ENCODE assay signal across 13 cellular contexts in the genomic region with DNA sequence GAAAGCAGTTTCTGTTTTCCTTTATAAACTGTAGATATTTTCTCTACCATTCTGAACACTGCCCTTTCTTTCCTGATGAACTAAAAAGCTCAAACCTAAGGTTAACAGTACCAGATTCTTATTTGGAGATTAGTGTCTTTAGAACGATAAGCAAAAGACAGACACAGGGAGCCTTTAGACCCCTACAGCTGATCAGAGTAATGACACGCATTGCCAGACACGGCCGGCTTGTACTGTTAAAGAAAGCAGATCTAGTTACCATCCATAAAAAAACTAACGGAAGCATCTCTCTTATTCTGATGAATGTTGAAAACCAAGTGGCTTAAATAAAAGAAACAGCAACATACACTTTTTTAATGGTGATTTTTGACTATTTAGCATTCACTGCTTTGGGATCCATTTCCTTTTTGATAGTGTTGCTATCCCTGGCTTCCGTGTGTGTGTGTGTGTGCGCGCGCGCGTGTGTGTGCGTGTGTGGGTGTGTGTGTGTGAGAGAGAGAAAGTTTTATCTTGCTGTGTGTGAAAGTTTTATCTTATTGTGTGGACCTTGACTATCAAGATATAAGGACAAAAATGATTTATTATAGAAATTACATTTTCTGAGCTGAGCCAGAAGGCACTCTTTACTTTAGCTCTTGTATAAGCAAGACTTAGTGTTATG.
DNase-seq lines count a peak whose midpoint lies in the region; FAIRE-seq and TF ChIP-seq lines count a peak whose summit lies in the region.
"Had no signal": no experiment of that assay in that cellular context is flagged by ENCODE, and none has a peak within 500 bp of the region (broad histone marks: within the 10 kb centered on the region; RNA-seq: fewer than 3 reads in every experiment).

No MANE protein-coding gene starts in this region.

- no peak overlapping the region for H3K4me3 Mint-ChIP-seq in MCF 10A (ENCODE audit: unreplicated experiment)
- no peak overlapping the region for H3K4me3 Mint-ChIP-seq in Calu3 (ENCODE audit: low read depth, unreplicated experiment)

- no peak overlapping the region for H3K9ac ChIP-seq in kidney (ENCODE audit: low read length in 2 of 2)

- DNase-seq in breast epithelium (ENCODE audit: low spot score in 2 of 2) (no peak), MCF 10A (ENCODE audit: unreplicated experiment) (no peak), WERI-Rb-1 (peak; percentile 29), kidney (no peak), spleen (no peak), Calu3 (no peak), Peyer's patch (no peak)
- no peak for DNase-seq in activated CD4-positive, alpha-beta T cell treated with anti-CD3 and anti-CD28 coated beads, Interleukin-2, amount 50 U/mL, for 1 hour
- DNase-seq: activated naive CD4-positive, alpha-beta T cell; NCI-H510A; trophoblast cell had no signal

- no peak for FAIRE-seq in kidney (lab: Jason Lieb, UNC)
- FAIRE-seq: bronchial epithelial cell had no signal

- H3K27ac ChIP-seq in breast epithelium (no peak overlapping the region), WERI-Rb-1 (no peak overlapping the region), kidney (ENCODE audit: low read depth in 2 of 2, low read length in 2 of 2) (no peak overlapping the region), spleen (peak overlapping the region in 7 of 8 donors; percentile 9 to 75 (median 66)), Peyer's patch (no peak overlapping the region)
- H3K27ac ChIP-seq: prostate gland had no signal

- H3K27me3 Mint-ChIP-seq in MCF 10A (ENCODE audit: insufficient read depth, unreplicated experiment) (no peaks in the 10 kb centered on the region), Calu3 (ENCODE audit: unreplicated experiment) (no peaks in the 10 kb centered on the region)

- BruUV-seq in MCF 10A (replicated peaks; lab: Mats Ljungman, UMichigan) (no TSS peak), Calu3 (replicated peaks; lab: Mats Ljungman, UMichigan) (no TSS peak)

- CTCF ChIA-PET in MCF 10A (lab: Yijun Ruan, JAX) (no interaction called here), Calu3 (lab: Charles Lee) (no interaction called here)

- TF ChIP-seq CTCF in breast epithelium (IDR thresholded peaks at IDR 0.05), result no peak
- TF ChIP-seq CTCF in MCF 10A (IDR thresholded peaks at IDR 0.05; ENCODE audit: unreplicated experiment), result no peak
- TF ChIP-seq CTCF in WERI-Rb-1 (IDR thresholded peaks at IDR 0.05; ENCODE audit: low read depth, low read length), result peak; percentile 34; the same call in 1 of the 2 replicates
- TF ChIP-seq CTCF in kidney (IDR thresholded peaks at IDR 0.05; ENCODE audit: borderline replicate concordance, extremely low read depth, insufficient read depth), result no peak
- no peak for TF ChIP-seq CTCF in spleen (IDR thresholded peaks at IDR 0.05 in 8 of 11, conservative IDR thresholded peaks at IDR 0.05 in 3 of 11)
- no peak for TF ChIP-seq CTCF in Calu3 (IDR thresholded peaks at IDR 0.05; ENCODE audit: unreplicated experiment)
- no peak for TF ChIP-seq CTCF in Peyer's patch (IDR thresholded peaks at IDR 0.05)

- H3K9me3 Mint-ChIP-seq in MCF 10A (ENCODE audit: unreplicated experiment) (no peaks in the 10 kb centered on the region), Calu3 (ENCODE audit: low read depth, unreplicated experiment) (no peaks in the 10 kb centered on the region)

- TF ChIP-seq POLR2A in breast epithelium (IDR thresholded peaks at IDR 0.05), result no peak
- TF ChIP-seq POLR2A in spleen (IDR thresholded peaks at IDR 0.05), result no peak
- TF ChIP-seq POLR2A in Peyer's patch (IDR thresholded peaks at IDR 0.05), result no peak

- H3K4me1 Mint-ChIP-seq in MCF 10A (ENCODE audit: insufficient read depth, unreplicated experiment) (peaks cover 5% of the 10 kb centered on the region), Calu3 (ENCODE audit: low read depth, unreplicated experiment) (no peaks in the 10 kb centered on the region)

- no peaks in the 10 kb centered on the region for H3K27me3 ChIP-seq in breast epithelium
- H3K27me3 ChIP-seq in WERI-Rb-1 (ENCODE audit: insufficient read depth, low read depth, severe bottlenecking), result no peaks in the 10 kb centered on the region
- no peaks in the 10 kb centered on the region for H3K27me3 ChIP-seq in spleen (replicated peaks in 1 of 7)
- no peaks in the 10 kb centered on the region for H3K27me3 ChIP-seq in Peyer's patch

- H3K4me3 ChIP-seq in breast epithelium, result peak overlapping the region in 2 of 3 donors; percentile 21 to 57
- no peak overlapping the region for H3K4me3 ChIP-seq in WERI-Rb-1 (ENCODE audit: low read depth, low read length)
- H3K4me3 ChIP-seq in kidney (ENCODE audit: low read length in 2 of 2), result peak overlapping the region; percentile 44 to 59
- peak overlapping the region in 1 of 8 donors; percentile 46 for H3K4me3 ChIP-seq in spleen
- no peak overlapping the region for H3K4me3 ChIP-seq in Peyer's patch
- H3K4me3 ChIP-seq: prostate gland had no signal

- H3K36me3 ChIP-seq in breast epithelium (no peaks in the 10 kb centered on the region), WERI-Rb-1 (no peaks in the 10 kb centered on the region), kidney (ENCODE audit: control insufficient read depth in 1 of 2, insufficient read depth in 2 of 2, low read length in 2 of 2) (no peaks in the 10 kb centered on the region), spleen (no peaks in the 10 kb centered on the region), Peyer's patch (no peaks in the 10 kb centered on the region)
- H3K36me3 ChIP-seq: prostate gland had no signal

- H3K9me3 ChIP-seq in breast epithelium (peaks cover 0 to 4% of the 10 kb centered on the region in 2 donors), WERI-Rb-1 (ENCODE audit: severe bottlenecking) (no peaks in the 10 kb centered on the region), kidney (ENCODE audit: control insufficient read depth in 1 of 2, low read length in 2 of 2) (no peaks in the 10 kb centered on the region), spleen (no peaks in the 10 kb centered on the region), Peyer's patch (no peaks in the 10 kb centered on the region)
- H3K9me3 ChIP-seq: prostate gland had no signal

- H3K27ac Mint-ChIP-seq in MCF 10A (ENCODE audit: low read depth, unreplicated experiment), result no peak overlapping the region
- no peak overlapping the region for H3K27ac Mint-ChIP-seq in Calu3 (ENCODE audit: unreplicated experiment)

- POLR2A ChIA-PET in MCF 10A (lab: Yijun Ruan, JAX), result no interaction called here

- 70 to 83% (median 74%) methylated on average over 12 of the region's 12 CpGs for WGBS in spleen, 5 donors

- intact Hi-C loops in breast epithelium (cut with DNase I; ENCODE audit: low total_unique reads), result no loop called here
- intact Hi-C loops in MCF 10A (cut with micrococcal nuclease), result loop anchor here (10.0 kb wide), 1 partner anchor 396 kb away; no protein-coding TSS in a partner anchor
- intact Hi-C loops in kidney (cut with DNase I), result no loop called here
- intact Hi-C loops in spleen (cut with DNase I; ENCODE audit: low total_unique reads), result no loop called here
- intact Hi-C loops in Calu3 (cut with micrococcal nuclease; ENCODE audit: unreplicated experiment), result no loop called here

- no peaks in the 10 kb centered on the region for H3K36me3 Mint-ChIP-seq in MCF 10A (ENCODE audit: insufficient read depth, unreplicated experiment)
- H3K36me3 Mint-ChIP-seq in Calu3 (ENCODE audit: insufficient read depth, unreplicated experiment), result no peaks in the 10 kb centered on the region

- H3K4me1 ChIP-seq in breast epithelium, result no peaks in the 10 kb centered on the region
- H3K4me1 ChIP-seq in kidney (ENCODE audit: control insufficient read depth in 1 of 2, insufficient read depth in 1 of 2, low read depth in 1 of 2, low read length in 2 of 2), result no peaks in the 10 kb centered on the region
- H3K4me1 ChIP-seq in spleen, result peaks cover 0 to 9% (median 0%) of the 10 kb centered on the region in 6 donors
- H3K4me1 ChIP-seq in Peyer's patch, result no peaks in the 10 kb centered on the region
- H3K4me1 ChIP-seq: prostate gland had no signal

Comparison
In these comparisons a context has a peak if more than half of its experiments do, and no peak if none do; other contexts are left out.
1. H3K27ac ChIP-seq: peak in spleen (7 of 8); none in breast epithelium (0 of 2), WERI-Rb-1 (single experiment), kidney (0 of 2) and Peyer's patch (0 of 4).
2. H3K4me3 ChIP-seq: peak in breast epithelium (2 of 3) and kidney (2 of 2); none in WERI-Rb-1 (single experiment) and Peyer's patch (0 of 4).